ENCODE assay signal across 1 cellular context in the genomic region with DNA sequence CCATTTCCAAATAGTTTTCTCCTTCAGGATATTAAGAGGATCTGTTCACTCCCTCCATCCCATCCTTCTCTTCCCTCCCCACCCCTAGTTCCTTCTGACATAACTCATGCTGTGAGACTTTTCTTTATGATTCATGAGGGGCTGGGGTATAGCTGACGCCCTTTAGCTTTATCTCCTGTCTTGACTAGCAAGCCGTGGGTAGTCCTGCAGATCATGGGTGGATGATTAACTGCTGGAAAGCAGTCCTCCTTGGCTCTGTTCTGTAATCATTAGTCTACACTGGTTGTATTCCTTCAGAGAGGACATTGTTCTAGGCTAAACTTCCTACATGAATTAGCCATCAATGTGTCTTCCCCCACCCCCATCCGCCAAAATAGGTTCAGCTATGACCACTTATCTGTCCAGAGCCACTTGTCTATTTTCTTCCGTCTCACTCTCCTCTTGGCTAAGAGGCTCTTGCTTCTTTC.
A peak's percentile ranks its signal among the peaks of the same experiment; 100 is the strongest.
TF ChIP-seq lines count a peak whose summit lies in the region.

No MANE protein-coding gene starts in this region.

TF ChIP-seq in K562, 482 proteins besides CTCF, POLR2A, EP300 and RAD21 (continued from another document):
- TF ChIP-seq RBBP5 (IDR thresholded peaks at IDR 0.05; ENCODE audit: borderline replicate concordance, insufficient read depth, low read length, poor library complexity, severe bottlenecking) = no peak
- TF ChIP-seq ZNF431 (CRISPR knock-in tag; IDR thresholded peaks at IDR 0.05) = peak; percentile 64; the same call in 1 of the 2 replicates
- TF ChIP-seq, protein P1, sequence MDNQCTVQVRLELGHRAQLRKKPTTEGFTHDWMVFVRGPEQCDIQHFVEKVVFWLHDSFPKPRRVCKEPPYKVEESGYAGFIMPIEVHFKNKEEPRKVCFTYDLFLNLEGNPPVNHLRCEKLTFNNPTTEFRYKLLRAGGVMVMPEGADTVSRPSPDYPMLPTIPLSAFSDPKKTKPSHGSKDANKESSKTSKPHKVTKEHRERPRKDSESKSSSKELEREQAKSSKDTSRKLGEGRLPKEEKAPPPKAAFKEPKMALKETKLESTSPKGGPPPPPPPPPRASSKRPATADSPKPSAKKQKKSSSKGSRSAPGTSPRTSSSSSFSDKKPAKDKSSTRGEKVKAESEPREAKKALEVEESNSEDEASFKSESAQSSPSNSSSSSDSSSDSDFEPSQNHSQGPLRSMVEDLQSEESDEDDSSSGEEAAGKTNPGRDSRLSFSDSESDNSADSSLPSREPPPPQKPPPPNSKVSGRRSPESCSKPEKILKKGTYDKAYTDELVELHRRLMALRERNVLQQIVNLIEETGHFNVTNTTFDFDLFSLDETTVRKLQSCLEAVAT (IDR thresholded peaks at IDR 0.05) = 0 out of 4 replicates have a peak, but pooled peaks of 1 of the 2 experiments have one; percentile 19
- TF ChIP-seq, protein P2, sequence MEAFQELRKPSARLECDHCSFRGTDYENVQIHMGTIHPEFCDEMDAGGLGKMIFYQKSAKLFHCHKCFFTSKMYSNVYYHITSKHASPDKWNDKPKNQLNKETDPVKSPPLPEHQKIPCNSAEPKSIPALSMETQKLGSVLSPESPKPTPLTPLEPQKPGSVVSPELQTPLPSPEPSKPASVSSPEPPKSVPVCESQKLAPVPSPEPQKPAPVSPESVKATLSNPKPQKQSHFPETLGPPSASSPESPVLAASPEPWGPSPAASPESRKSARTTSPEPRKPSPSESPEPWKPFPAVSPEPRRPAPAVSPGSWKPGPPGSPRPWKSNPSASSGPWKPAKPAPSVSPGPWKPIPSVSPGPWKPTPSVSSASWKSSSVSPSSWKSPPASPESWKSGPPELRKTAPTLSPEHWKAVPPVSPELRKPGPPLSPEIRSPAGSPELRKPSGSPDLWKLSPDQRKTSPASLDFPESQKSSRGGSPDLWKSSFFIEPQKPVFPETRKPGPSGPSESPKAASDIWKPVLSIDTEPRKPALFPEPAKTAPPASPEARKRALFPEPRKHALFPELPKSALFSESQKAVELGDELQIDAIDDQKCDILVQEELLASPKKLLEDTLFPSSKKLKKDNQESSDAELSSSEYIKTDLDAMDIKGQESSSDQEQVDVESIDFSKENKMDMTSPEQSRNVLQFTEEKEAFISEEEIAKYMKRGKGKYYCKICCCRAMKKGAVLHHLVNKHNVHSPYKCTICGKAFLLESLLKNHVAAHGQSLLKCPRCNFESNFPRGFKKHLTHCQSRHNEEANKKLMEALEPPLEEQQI (IDR thresholded peaks at IDR 0.05) = no peak
